1 cellular context compared by ENCODE assay signal in genomic region chr3:101724329-101725191, GRCh38.
A peak's percentile ranks its signal among the peaks of the same experiment; 100 is the strongest.
TF ChIP-seq lines count a peak whose summit lies in the region.

Gene CEP97 (plus strand): TSS chr3:101724614. CDS start chr3:101724677, 63 bp downstream.

TF ChIP-seq in K562, 482 proteins besides CTCF, POLR2A, EP300 and RAD21 (continued from another document and continues in another):
- TF ChIP-seq ZNF592 (IDR thresholded peaks at IDR 0.05) (peak; percentile 59; the same call in 1 of the 2 replicates), ZNF449 (CRISPR knock-in tag; IDR thresholded peaks at IDR 0.05) (no peak), JUND (IDR thresholded peaks at IDR 0.05; ENCODE audit: borderline replicate concordance, low read depth, low read length) (peak; percentile 62; the same call in 1 of the 2 replicates), JUND (tag; IDR thresholded peaks at IDR 0.05; ENCODE audit: borderline replicate concordance, low read depth, low read length) (peak; percentile 55; the same call in 1 of the 3 replicates), HDAC1 (IDR thresholded peaks at IDR 0.05) (peak in 1 of 2 experiments; percentile 20; a peak in 1 of 4 replicates), GABPA (tag; conservative IDR thresholded peaks at IDR 0.05; ENCODE audit: low read depth) (peak; percentile 58), IRF9 (tag; IDR thresholded peaks at IDR 0.05) (no peak), RB1 (IDR thresholded peaks at IDR 0.05; ENCODE audit: low read depth) (peak; percentile 51; the same call in 1 of the 2 replicates), POLR2H (tag; IDR thresholded peaks at IDR 0.05; ENCODE audit: low read depth) (peak; percentile 43; the same call in 1 of the 2 replicates), MBD2 (IDR thresholded peaks at IDR 0.05; ENCODE audit: borderline replicate concordance, low read depth) (peak; percentile 56; the same call in 1 of the 2 replicates), MXD1 (CRISPR knock-in tag; IDR thresholded peaks at IDR 0.05; ENCODE audit: borderline replicate concordance, poor library complexity, severe bottlenecking) (no peak), EP400 (IDR thresholded peaks at IDR 0.05) (peak; percentile 64), CREB1 (IDR thresholded peaks at IDR 0.05) (peak; percentile 39; the same call in 1 of the 2 replicates), CREB1 (CRISPR knock-in tag; IDR thresholded peaks at IDR 0.05) (no peak), L3MBTL2 (IDR thresholded peaks at IDR 0.05) (peak; percentile 57; the same call in 1 of the 2 replicates), ZNF407 (IDR thresholded peaks at IDR 0.05; ENCODE audit: low read depth) (0 out of 2 replicates have a peak, but pooled peaks have one; percentile 24), SNIP1 (IDR thresholded peaks at IDR 0.05; ENCODE audit: low read depth) (no peak), PYGO2 (tag; IDR thresholded peaks at IDR 0.05) (no peak), DIDO1 (tag; IDR thresholded peaks at IDR 0.05; ENCODE audit: low read depth) (peak; percentile 24; the same call in 1 of the 2 replicates), SNAPC5 (CRISPR knock-in tag; IDR thresholded peaks at IDR 0.05) (no peak), GTF2B (IDR thresholded peaks at IDR 0.05; ENCODE audit: extremely low read depth, insufficient read length) (no peak), FOXJ2 (tag; IDR thresholded peaks at IDR 0.05) (peak; percentile 66; the same call in 1 of the 2 replicates), ELF1 (tag; IDR thresholded peaks at IDR 0.05) (peak; percentile 60), TAF9B (IDR thresholded peaks at IDR 0.05; ENCODE audit: partially characterized antibody) (peak; percentile 66), GABPB1 (CRISPR knock-in tag; IDR thresholded peaks at IDR 0.05) (peak; percentile 33; the same call in 1 of the 2 replicates), ID3 (CRISPR knock-in tag; IDR thresholded peaks at IDR 0.05) (no peak), ID3 (tag; IDR thresholded peaks at IDR 0.05) (peak; percentile 53; the same call in 1 of the 2 replicates), ATF3 (IDR thresholded peaks at IDR 0.05) (peak; percentile 53), ATF3 (CRISPR knock-in tag; conservative IDR thresholded peaks at IDR 0.05) (no peak), BACH1 (tag; IDR thresholded peaks at IDR 0.05) (peak; percentile 57; the same call in 1 of the 2 replicates), ZNF133 (CRISPR knock-in tag; IDR thresholded peaks at IDR 0.05) (no peak), POU5F1 (IDR thresholded peaks at IDR 0.05; ENCODE audit: borderline replicate concordance, low read depth, low read length, partially characterized antibody) (peak; percentile 55), AFF4 (CRISPR knock-in tag; IDR thresholded peaks at IDR 0.05) (no peak), HMG20B (CRISPR knock-in tag; IDR thresholded peaks at IDR 0.05) (no peak), E2F4 (CRISPR knock-in tag; IDR thresholded peaks at IDR 0.05; ENCODE audit: low read depth) (no peak)
